10 cellular contexts compared by ENCODE assay signal in the genomic region with DNA sequence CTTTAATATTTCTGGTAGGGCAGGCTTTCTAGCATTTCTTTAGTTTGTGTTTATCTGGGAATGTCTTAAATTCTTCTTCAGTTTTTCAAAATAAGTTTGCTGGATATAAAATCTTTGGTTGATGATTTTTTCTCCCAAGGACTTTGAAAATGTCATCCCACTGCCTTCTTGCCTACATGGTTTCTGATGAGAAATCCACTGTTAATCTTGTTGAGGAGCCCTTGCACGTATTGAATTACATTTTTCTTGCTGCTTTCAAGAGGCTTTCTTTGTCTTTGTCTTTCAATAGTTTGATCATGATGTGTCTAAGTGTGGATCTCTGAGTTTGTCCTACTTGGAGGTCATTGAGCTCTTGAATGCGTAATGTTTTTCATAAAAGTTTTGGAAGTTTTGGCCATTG.
"Had no signal": no experiment of that assay in that cellular context is flagged by ENCODE, and none has a peak within 500 bp of the region (broad histone marks: within the 10 kb centered on the region; RNA-seq: fewer than 3 reads in every experiment).

No MANE protein-coding gene starts in this region.

- H3K9ac ChIP-seq: GM23248 had no signal

- H3K4me3 ChIP-seq: GM23248, HAP-1, K562 had no signal

- DNase-seq: GM23248, GOT3, H7, HFFc6, IMR-90, KG1 had no signal

- FAIRE-seq: K562 had no signal

- ATAC-seq: HCT116, K562 had no signal

- H3K27ac Mint-ChIP-seq: HFFc6 had no signal

- H2AFZ ChIP-seq: GM23248 had no signal

- H3K4me3 Mint-ChIP-seq: HFFc6 had no signal

- H3K36me3 ChIP-seq: HAP-1 had no signal

- H3K27ac ChIP-seq: GM23248, HL-60 had no signal
